In the genomic region with DNA sequence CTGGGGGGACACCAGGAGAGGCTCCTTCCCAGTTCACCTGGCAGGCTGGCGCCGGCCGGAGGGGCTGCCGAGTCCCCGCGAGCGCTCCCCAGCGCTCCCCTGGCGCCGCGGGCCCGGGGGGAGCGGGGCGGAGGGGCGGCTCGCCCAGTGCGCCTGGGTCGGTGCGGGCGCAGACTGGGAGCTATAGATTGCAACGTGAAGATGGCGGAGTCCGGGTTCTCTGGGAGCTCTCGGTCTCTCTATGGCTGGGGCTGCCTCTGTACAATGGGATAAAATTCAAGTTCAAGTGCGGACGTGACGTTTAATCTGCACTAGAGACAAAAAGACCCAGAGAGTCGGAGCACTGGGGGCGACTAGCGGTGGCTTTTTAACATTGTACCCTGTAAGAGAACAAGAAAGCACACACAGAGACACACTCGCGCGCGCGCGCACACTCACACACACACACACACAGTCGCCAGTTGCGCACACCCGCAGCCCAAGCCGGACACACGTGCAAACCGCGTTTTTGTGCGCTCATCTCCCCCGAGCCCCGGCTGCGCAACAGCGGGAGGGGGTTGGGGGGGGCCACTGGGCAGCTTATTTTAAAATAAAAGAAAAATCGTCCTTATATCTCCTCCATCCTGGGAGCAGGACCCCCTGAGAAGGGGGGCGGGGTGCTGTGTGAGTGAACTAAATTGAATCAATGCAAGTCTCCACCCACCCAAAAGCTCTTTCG, we compare ENCODE assay signal across 8 cellular contexts. TPM values are rescaled to one million over a fixed set of nuclear protein-coding genes. Genes with fewer than 3 reads are reported as not detected.
DNase-seq lines count a peak whose midpoint lies in the region; ATAC-seq and TF ChIP-seq lines count a peak whose summit lies in the region.

Gene BCL11B (minus strand): TSS at position 247 of the 718 bp plus-strand sequence. CDS start 979 bp downstream, outside the sequence.

- H3K4me3 Mint-ChIP-seq in GM23338, result peak within 1 kb of the TSS; percentile 91

- H3K4me3 ChIP-seq in DOHH2 (ENCODE audit: low read length) (peak within 1 kb of the TSS; percentile 65), GM23338 (peak within 1 kb of the TSS; percentile 79), upper lobe of right lung (peak within 1 kb of the TSS; percentile 45)

- H3F3A ChIP-seq in DOHH2 (ENCODE audit: control insufficient read depth, insufficient read depth) (no peaks in the 10 kb centered on the region), GM23338 (replicated peaks; ENCODE audit: low read depth) (peaks cover 9% of the 10 kb centered on the region; the same call in 1 of the 2 replicates)

- ATAC-seq in GM23338 (peak; percentile 2), upper lobe of right lung (peak; percentile 55)

- DNase-seq in GM23338 (ENCODE audit: low spot score) (peak; percentile 92), LoVo (ENCODE audit: low spot score) (peak; percentile 81), SK-MEL-5 (ENCODE audit: low read depth, low spot score) (peak; percentile 95), globus pallidus (ENCODE audit: low spot score) (peak; percentile 41), posterior cingulate gyrus (peak in 9 of 10 donors; percentile 35 to 95 (median 65)), upper lobe of right lung (no peak)
- peak; percentile 79 for DNase-seq in activated gamma-delta T cell treated with anti-CD3 and anti-CD28 coated beads, Interleukin-2, amount 50 U/mL, for 16 hours (ENCODE audit: low read depth)

- intact Hi-C loops in posterior cingulate gyrus (cut with DNase I) (loop anchor here (10.0 kb wide), 1 partner anchor 143 kb away; no protein-coding TSS in a partner anchor), upper lobe of right lung (cut with DNase I) (no loop called here)

- in situ Hi-C loops in SK-MEL-5 (cut with HindIII; ENCODE audit: low pct_unique_long_range_greater_than_20kb, low sequenced_read_pairs), result no loop called here

- H3K27ac Mint-ChIP-seq in GM23338, result peak within 1 kb of the TSS; percentile 88

- H3K4me2 ChIP-seq in DOHH2 (ENCODE audit: low read length) (peak within 1 kb of the TSS; percentile 63), GM23338 (peak within 1 kb of the TSS; percentile 88)

- H4K20me1 ChIP-seq in DOHH2 (ENCODE audit: control insufficient read depth, insufficient read depth, low read depth, low read length) (no peaks in the 10 kb centered on the region), GM23338 (replicated peaks; ENCODE audit: insufficient read depth) (no peaks in the 10 kb centered on the region)

- no peaks in the 10 kb centered on the region for H3K9me3 ChIP-seq in DOHH2 (ENCODE audit: control insufficient read depth, insufficient read depth, low read length)
- H3K9me3 ChIP-seq in upper lobe of right lung, result no peaks in the 10 kb centered on the region

- H3K9me2 ChIP-seq in DOHH2 (replicated peaks; ENCODE audit: control insufficient read depth, low read length), result no peaks in the 10 kb centered on the region
- no peaks in the 10 kb centered on the region for H3K9me2 ChIP-seq in GM23338 (ENCODE audit: insufficient read depth)

- no peaks in the 10 kb centered on the region; the same call in 2 of the 3 replicates for H3K36me3 Mint-ChIP-seq in GM23338 (ENCODE audit: low read depth)

- peak within 1 kb of the TSS; percentile 90 for H2AFZ ChIP-seq in GM23338

- peaks cover 32% of the 10 kb centered on the region for H3K4me1 Mint-ChIP-seq in GM23338

- no peaks in the 10 kb centered on the region for H3K79me2 ChIP-seq in DOHH2 (ENCODE audit: control insufficient read depth, low read length)
- H3K79me2 ChIP-seq in GM23338 (replicated peaks; ENCODE audit: insufficient read depth), result peaks cover 36% of the 10 kb centered on the region

- H3K4me1 ChIP-seq in DOHH2 (ENCODE audit: control insufficient read depth, low read length), result no peaks in the 10 kb centered on the region
- peaks cover 45% of the 10 kb centered on the region for H3K4me1 ChIP-seq in GM23338 (ENCODE audit: insufficient read depth)
- peaks cover 34% of the 10 kb centered on the region for H3K4me1 ChIP-seq in upper lobe of right lung

- H3K27ac ChIP-seq in DOHH2 (ENCODE audit: low read depth, low read length) (no peak within 1 kb of the TSS), GM23338 (ENCODE audit: low read depth) (peak within 1 kb of the TSS; percentile 78), upper lobe of right lung (peak within 1 kb of the TSS; percentile 11)

- H3K9me3 Mint-ChIP-seq in GM23338, result peaks cover 3% of the 10 kb centered on the region; the same call in 2 of the 3 replicates

- H3K36me3 ChIP-seq in DOHH2 (ENCODE audit: control insufficient read depth, low read length), result no peaks in the 10 kb centered on the region
- no peaks in the 10 kb centered on the region for H3K36me3 ChIP-seq in GM23338 (ENCODE audit: insufficient read depth)
- no peaks in the 10 kb centered on the region for H3K36me3 ChIP-seq in upper lobe of right lung

- H3K27me3 ChIP-seq in DOHH2 (ENCODE audit: control insufficient read depth, low read length) (peaks cover 38% of the 10 kb centered on the region), GM23338 (ENCODE audit: insufficient read depth) (peaks cover 4% of the 10 kb centered on the region; the same call in 1 of the 2 replicates), upper lobe of right lung (peaks cover 77% of the 10 kb centered on the region)

- peaks cover 28% of the 10 kb centered on the region for H3K27me3 Mint-ChIP-seq in GM23338 (ENCODE audit: insufficient read depth, low read depth, poor library complexity)

- TF ChIP-seq CTCF in DOHH2 (IDR thresholded peaks at IDR 0.05; ENCODE audit: low read depth, low read length, poor library complexity, severe bottlenecking), result peak; percentile 50
- peak; percentile 48 to 54 for TF ChIP-seq CTCF in GM23338 (conservative IDR thresholded peaks at IDR 0.05; ENCODE audit: low read depth in 2 of 2)
- TF ChIP-seq CTCF in upper lobe of right lung (IDR thresholded peaks at IDR 0.05), result peak; percentile 29

TF ChIP-seq in GM23338, 12 proteins besides CTCF, POLR2A, EP300 and RAD21:
- TF ChIP-seq CREB1 (CRISPR knock-in tag; IDR thresholded peaks at IDR 0.05; ENCODE audit: low read depth) (peak; percentile 80), POLR2AphosphoS5 (IDR thresholded peaks at IDR 0.05; ENCODE audit: low read depth) (peak; percentile 42), NANOG (IDR thresholded peaks at IDR 0.05; ENCODE audit: borderline replicate concordance) (no peak)

RNA-seq across cellular contexts. Expression of gene BCL11B, which starts in this region (rescaled TPM):
- total RNA-seq in GM23338 (2014; rRNA removed; shearing (Covaris generic)), result 5.6 and 6.7 TPM in 2 replicates
- polyA plus RNA-seq in GM23338 (2016; fragmentation: Nextera tagmentation; extraction: Ambion mirVana), result 2.4 and 2.7 TPM in 2 replicates
- 0.21 and 0.40 TPM in 2 replicates for total RNA-seq in SK-MEL-5 (2014; rRNA removed; shearing (Covaris generic))
- polyA plus RNA-seq in SK-MEL-5 (2015; cell fraction: cytosol; rRNA removed), result 0.27 and 0.53 TPM in 2 replicates
- 0.35 and 0.57 TPM in 2 replicates for polyA plus RNA-seq in SK-MEL-5 (2015; cell fraction: nucleus; rRNA removed)
- total RNA-seq in upper lobe of right lung, result 2.4 TPM

Comparison
In these comparisons a context has a peak if more than half of its experiments do, and no peak if none do; other contexts are left out.
1. Peak in DNase-seq in SK-MEL-5; RNA of the gene not detected or under 1 TPM.